Comparison of ENCODE assay signal across 2 cellular contexts in genomic region chr3:129034650-129035049, GRCh38.
TF ChIP-seq lines count a peak whose summit lies in the region.

No MANE protein-coding gene starts in this region.

TF ChIP-seq in HepG2, 621 proteins besides CTCF, POLR2A, EP300 and RAD21:
- TF ChIP-seq SP140L (CRISPR knock-in tag; IDR thresholded peaks at IDR 0.05; ENCODE audit: borderline replicate concordance): no peak
- no peak for TF ChIP-seq CBX5 (CRISPR knock-in tag; IDR thresholded peaks at IDR 0.05; ENCODE audit: borderline replicate concordance)
- TF ChIP-seq ZNF724P (CRISPR knock-in tag; IDR thresholded peaks at IDR 0.05; ENCODE audit: borderline replicate concordance): no peak
- peak; percentile 62 for TF ChIP-seq NFYB (CRISPR knock-in tag; IDR thresholded peaks at IDR 0.05)
- no peak for TF ChIP-seq ZNF670 (CRISPR knock-in tag; IDR thresholded peaks at IDR 0.05; ENCODE audit: borderline replicate concordance)
- TF ChIP-seq ARNT (IDR thresholded peaks at IDR 0.05): no peak
- TF ChIP-seq DNMT3B (CRISPR knock-in tag; conservative IDR thresholded peaks at IDR 0.05): no peak
- no peak for TF ChIP-seq PRPF4 (IDR thresholded peaks at IDR 0.05; ENCODE audit: low read depth, low read length, poor library complexity, severe bottlenecking)
- peak; percentile 50; the same call in 1 of the 2 replicates for TF ChIP-seq USF2 (IDR thresholded peaks at IDR 0.05; ENCODE audit: low read depth, low read length)
- TF ChIP-seq USF2 (CRISPR knock-in tag; IDR thresholded peaks at IDR 0.05; ENCODE audit: borderline replicate concordance): peak; percentile 69; the same call in 1 of the 2 replicates
- TF ChIP-seq ZNF850 (CRISPR knock-in tag; conservative IDR thresholded peaks at IDR 0.05): no peak
- TF ChIP-seq CENPX (CRISPR knock-in tag; IDR thresholded peaks at IDR 0.05): no peak
- peak; percentile 72 for TF ChIP-seq NFYC (CRISPR knock-in tag; IDR thresholded peaks at IDR 0.05)

TF ChIP-seq in WTC11, 78 proteins besides CTCF, POLR2A, EP300 and RAD21:
- no peak for TF ChIP-seq KAT7 (CRISPR knock-in tag; IDR thresholded peaks at IDR 0.05; ENCODE audit: borderline replicate concordance)
- no peak for TF ChIP-seq AFF4 (CRISPR knock-in tag; IDR thresholded peaks at IDR 0.05; ENCODE audit: borderline replicate concordance)
- no peak for TF ChIP-seq ZMAT4 (CRISPR knock-in tag; IDR thresholded peaks at IDR 0.05)
- no peak for TF ChIP-seq ZNF532 (CRISPR knock-in tag; IDR thresholded peaks at IDR 0.05; ENCODE audit: borderline replicate concordance)
- TF ChIP-seq USF2 (CRISPR knock-in tag; IDR thresholded peaks at IDR 0.05): peak; percentile 88
- no peak for TF ChIP-seq NR3C1 (CRISPR knock-in tag; conservative IDR thresholded peaks at IDR 0.05; ENCODE audit: low read depth)
- no peak for TF ChIP-seq JUN (CRISPR knock-in tag; IDR thresholded peaks at IDR 0.05)
- no peak for TF ChIP-seq TCF7 (CRISPR knock-in tag; IDR thresholded peaks at IDR 0.05; ENCODE audit: low read depth)
- TF ChIP-seq ETV6 (CRISPR knock-in tag; IDR thresholded peaks at IDR 0.05): no peak
- TF ChIP-seq IRF2 (CRISPR knock-in tag; IDR thresholded peaks at IDR 0.05; ENCODE audit: borderline replicate concordance, low read depth): no peak
- no peak for TF ChIP-seq ERG (CRISPR knock-in tag; IDR thresholded peaks at IDR 0.05)
- TF ChIP-seq NFYB (CRISPR knock-in tag; conservative IDR thresholded peaks at IDR 0.05; ENCODE audit: low read depth): peak; percentile 50
- TF ChIP-seq RORB (CRISPR knock-in tag; IDR thresholded peaks at IDR 0.05): no peak
- no peak for TF ChIP-seq ELF4 (CRISPR knock-in tag; IDR thresholded peaks at IDR 0.05; ENCODE audit: low read depth)
- TF ChIP-seq E2F1 (CRISPR knock-in tag; IDR thresholded peaks at IDR 0.05): no peak
- TF ChIP-seq ZBTB21 (CRISPR knock-in tag; IDR thresholded peaks at IDR 0.05; ENCODE audit: borderline replicate concordance): no peak
- no peak for TF ChIP-seq ZNF425 (CRISPR knock-in tag; conservative IDR thresholded peaks at IDR 0.05)
- TF ChIP-seq GRHL2 (CRISPR knock-in tag; IDR thresholded peaks at IDR 0.05; ENCODE audit: insufficient replicate concordance, severe bottlenecking): no peak
- TF ChIP-seq NFE2L1 (CRISPR knock-in tag; IDR thresholded peaks at IDR 0.05): no peak
- TF ChIP-seq TP53 (CRISPR knock-in tag; IDR thresholded peaks at IDR 0.05): no peak
- no peak for TF ChIP-seq ZNF423 (CRISPR knock-in tag; IDR thresholded peaks at IDR 0.05)
- TF ChIP-seq ATF2 (CRISPR knock-in tag; IDR thresholded peaks at IDR 0.05; ENCODE audit: borderline replicate concordance, low read depth): no peak
- TF ChIP-seq USF1 (CRISPR knock-in tag; IDR thresholded peaks at IDR 0.05): peak; percentile 81
- TF ChIP-seq IRF1 (CRISPR knock-in tag; IDR thresholded peaks at IDR 0.05): no peak
